8 cellular contexts compared by ENCODE assay signal in genomic region chr22:20021196-20022181, GRCh38. TPM values are rescaled to one million over a fixed set of nuclear protein-coding genes. Genes with fewer than 3 reads are reported as not detected.
DNase-seq lines count a peak whose midpoint lies in the region; ATAC-seq, FAIRE-seq and TF ChIP-seq lines count a peak whose summit lies in the region.

No MANE protein-coding gene starts in this region.

- SMC1A ChIA-PET in GM12878 (lab: Charles Lee; ENCODE audit: uncharacterized antibody, unreplicated experiment) = no interaction called here

- TSS peak; percentile 68 for BruUV-seq in GM12878 (replicated peaks; lab: Mats Ljungman, UMichigan)

- H3K27me3 ChIP-seq in GM12878 (replicated peaks in 1 of 2; ENCODE audit: control insufficient read depth in 2 of 2, insufficient read depth in 2 of 2, low read length in 1 of 2) = peaks cover 0 to 3% of the 10 kb centered on the region in 2 experiments; a peak in 2 of 4 replicates

- TF ChIP-seq RAD21 in GM12878 (IDR thresholded peaks at IDR 0.05; ENCODE audit: insufficient read depth, low read depth, low read length) = no peak

- peak overlapping the region; percentile 100 for H3K4me2 ChIP-seq in GM12878 (ENCODE audit: control insufficient read depth, insufficient read depth)

- peaks cover 23% of the 10 kb centered on the region for H3K79me2 ChIP-seq in GM12878 (ENCODE audit: control insufficient read depth, insufficient read depth, low read length)

- RAD21 ChIA-PET in GM12878 (lab: Charles Lee; ENCODE audit: unreplicated experiment) = interaction anchor here (1.2 kb wide), 1 partner anchor 58 kb away, joined by 5 read pairs; no protein-coding TSS in a partner anchor

- intact Hi-C loops in GM12878 (cut with micrococcal nuclease; ENCODE audit: unreplicated experiment) (loop anchor here (10.0 kb wide), 1 partner anchor 53 kb away; no protein-coding TSS in a partner anchor), sciatic nerve (cut with DNase I) (no loop called here)

- peak overlapping the region; percentile 81 for H3K27ac ChIP-seq in GM12878 (ENCODE audit: control insufficient read depth, insufficient read depth)

- ATAC-seq in GM12878 (peak; percentile 14), sciatic nerve (peak; percentile 58), GM19467 (IDR thresholded peaks at IDR 0.05; ENCODE audit: unreplicated experiment) (no peak)

- CTCF ChIA-PET in GM12878 (lab: Yijun Ruan, JAX) = interaction anchor here (0.7 to 1.7 kb wide), 6 partner anchors 12 to 291 kb away, joined by 3 to 5 read pairs (median 3); no protein-coding TSS in a partner anchor

- FAIRE-seq in GM12878 (lab: Jason Lieb, UNC) = no peak

- 1% methylated on average over 36 of the region's 36 CpGs for WGBS in GM12878 (ENCODE audit: insufficient coverage, insufficient replicate concordance, low lambda C conversion rate, missing lambda C conversion rate)

- H3K9ac ChIP-seq in GM12878 (ENCODE audit: control insufficient read depth, insufficient read depth, low read length) = peak overlapping the region; percentile 86

- TF ChIP-seq CTCF in GM12875 (IDR thresholded peaks at IDR 0.05; ENCODE audit: borderline replicate concordance, insufficient read depth, low read depth, low read length) (no peak), GM12878 (IDR thresholded peaks at IDR 0.05 in 2 of 3, conservative IDR thresholded peaks at IDR 0.05 in 1 of 3; ENCODE audit: control insufficient read depth in 2 of 3, extremely low read depth in 1 of 3, insufficient read depth in 1 of 3, low read depth in 3 of 3, low read length in 3 of 3) (no peak)

- H3K4me1 ChIP-seq in GM12878 (ENCODE audit: control insufficient read depth, insufficient read depth, low read length) = peaks cover 13% of the 10 kb centered on the region

- no peaks in the 10 kb centered on the region for H3K9me3 ChIP-seq in GM12878 (replicated peaks; ENCODE audit: control insufficient read depth, insufficient read depth, low read length)

- H3K36me3 ChIP-seq in GM12878 (ENCODE audit: control insufficient read depth in 2 of 2, insufficient read depth in 2 of 2, low read length in 1 of 2) = no peaks in the 10 kb centered on the region; a peak in 1 of 4 replicates

- no peak for TF ChIP-seq EP300 in GM12878 (IDR thresholded peaks at IDR 0.05; ENCODE audit: borderline replicate concordance in 1 of 2, control insufficient read depth in 1 of 2, low read depth in 2 of 2, low read length in 2 of 2)

- DNase-seq in M059J (ENCODE audit: low read depth) (peak; percentile 79), GM12878 (ENCODE audit: low read depth, low spot score) (no peak), sciatic nerve (ENCODE audit: low spot score) (peak; percentile 78), UCSD-AML1 (lab: John Stamatoyannopoulos, UW; ENCODE audit: unreplicated experiment) (no peak)
- DNase-seq in NK-92 treated with Interleukin-12 subunit alpha and Interleukin-12 subunit beta, amount 100 ng/mL, for 24 hours (lab: John Stamatoyannopoulos, UW) = no peak

- in situ Hi-C loops in GM12878 (cut with MboI) = no loop called here

- peak overlapping the region; percentile 59 for H2AFZ ChIP-seq in GM12878 (ENCODE audit: control insufficient read depth, low read depth, low read length)

- POLR2A ChIA-PET in GM12878 (lab: Charles Lee) = interaction anchor here (0.9 to 1.2 kb wide), 2 partner anchors 63 to 97 kb away, joined by 4 read pairs; no protein-coding TSS in a partner anchor

- no peak for TF ChIP-seq POLR2A in GM12878 (IDR thresholded peaks at IDR 0.05; ENCODE audit: low read depth, low read length)

- peak overlapping the region; percentile 92 for H3K4me3 ChIP-seq in GM12875 (ENCODE audit: low read depth, low read length)
- peak overlapping the region; percentile 99 for H3K4me3 ChIP-seq in GM12878
- H3K4me3 ChIP-seq in iPS-11a (ENCODE audit: low read depth, low read length) = peak overlapping the region; percentile 73

- H4K20me1 ChIP-seq in GM12878 (ENCODE audit: control insufficient read depth, insufficient read depth) = no peaks in the 10 kb centered on the region; the same call in 1 of the 2 replicates

TF ChIP-seq in GM12878, 131 proteins besides CTCF, POLR2A, EP300 and RAD21 (continues in another document):
- TF ChIP-seq SMAD1 (IDR thresholded peaks at IDR 0.05; ENCODE audit: low read depth, partially characterized antibody) (no peak), BMI1 (IDR thresholded peaks at IDR 0.05; ENCODE audit: borderline replicate concordance) (no peak), SMC3 (IDR thresholded peaks at IDR 0.05; ENCODE audit: borderline replicate concordance, low read length) (no peak), BRCA1 (IDR thresholded peaks at IDR 0.05; ENCODE audit: low read depth, low read length) (no peak), RB1 (IDR thresholded peaks at IDR 0.05; ENCODE audit: borderline replicate concordance) (0 out of 2 replicates have a peak, but pooled peaks have one; percentile 45), GATAD2B (conservative IDR thresholded peaks at IDR 0.05; ENCODE audit: low read depth) (0 out of 2 replicates have a peak, but pooled peaks have one; percentile 74), PAX8 (IDR thresholded peaks at IDR 0.05) (no peak), BACH1 (IDR thresholded peaks at IDR 0.05; ENCODE audit: borderline replicate concordance) (0 out of 2 replicates have a peak, but pooled peaks have one; percentile 9), RUNX3 (IDR thresholded peaks at IDR 0.05; ENCODE audit: low read length) (no peak)

RNA-seq across cellular contexts. Expression of gene TANGO2, which starts 0.6 kb away (rescaled TPM):
- total RNA-seq in M059J (2014; rRNA removed; shearing (Covaris generic)) = 34.0 and 36.1 TPM in 2 replicates
- total RNA-seq in GM12878 (2013; cell fraction: nucleolus; rRNA removed) = 42.1 and 46.9 TPM in 2 replicates
- 24.2 and 25.6 TPM in 2 replicates for total RNA-seq in GM12878 (2014; rRNA removed)
- 14.2 and 17.5 TPM in 2 replicates for total RNA-seq in GM12878 (2014; rRNA removed; fragmentation: Illumina TruSeq; extraction: Trizol)
- total RNA-seq in GM12878 (2021) = 19.4 and 22.2 TPM in 2 replicates
- polyA plus RNA-seq in GM12878 (2011; ENCODE audit: low read depth) = 14.8 TPM
- polyA plus RNA-seq in GM12878 (2011; rRNA removed) = 9.7 and 21.0 TPM in 2 replicates
- polyA plus RNA-seq in GM12878 (2011; cell fraction: cytosol; rRNA removed) = 27.8 and 38.8 TPM in 2 replicates
- 28.8 and 31.0 TPM in 2 replicates for polyA plus RNA-seq in GM12878 (2011; cell fraction: nucleus; rRNA removed)
- polyA plus RNA-seq in GM12878 (2012) = 14.9 and 15.9 TPM in 2 replicates
- 11.6 and 19.8 TPM in 2 replicates for polyA plus RNA-seq in GM12878 (2014; fragmentation: Illumina TruSeq; extraction: Trizol)
- 1 to 10 TPM; 4.0 to 5.0 TPM for polyA plus RNA-seq in GM12878 (2014; fragmentation: Nextera tagmentation; extraction: Ambion mirVana)
- 23.1 and 26.7 TPM in 2 replicates for polyA plus RNA-seq in GM12878 (2014; rRNA removed)
- polyA plus RNA-seq in GM12878 (2016; fragmentation: Nextera tagmentation; extraction: Ambion mirVana) = 10 to 100 TPM; 20.8 to 24.8 TPM
- 40.0 and 50.8 TPM in 2 replicates for polyA minus RNA-seq in GM12878 (2011; rRNA and poly(A)+ RNA removed)
- 9.4 and 9.5 TPM in 2 replicates for polyA minus RNA-seq in GM12878 (2011; cell fraction: cytosol; rRNA and poly(A)+ RNA removed)
- 7.4 and 13.3 TPM in 2 replicates for polyA minus RNA-seq in GM12878 (2011; cell fraction: nucleus; rRNA and poly(A)+ RNA removed)
- total RNA-seq in sciatic nerve = 28.4 TPM

RNA-seq across cellular contexts. Expression of gene ARVCF, which starts 4.9 kb away (rescaled TPM):
- 4.8 and 5.1 TPM in 2 replicates for total RNA-seq in M059J (2014; rRNA removed; shearing (Covaris generic))
- total RNA-seq in GM12878 (2013; cell fraction: nucleolus; rRNA removed) = 0.76 and 0.92 TPM in 2 replicates
- total RNA-seq in GM12878 (2014; rRNA removed) = 0.44 and 1.0 TPM in 2 replicates
- 0.13 and 0.32 TPM in 2 replicates for total RNA-seq in GM12878 (2014; rRNA removed; fragmentation: Illumina TruSeq; extraction: Trizol)
- 1.8 and 1.9 TPM in 2 replicates for total RNA-seq in GM12878 (2021)
- 0.13 TPM for polyA plus RNA-seq in GM12878 (2011; ENCODE audit: low read depth)
- polyA plus RNA-seq in GM12878 (2011; rRNA removed) = 0.17 and 0.26 TPM in 2 replicates
- polyA plus RNA-seq in GM12878 (2011; cell fraction: cytosol; rRNA removed) = 0.22 and 0.60 TPM in 2 replicates
- polyA plus RNA-seq in GM12878 (2011; cell fraction: nucleus; rRNA removed) = 5.6 and 6.7 TPM in 2 replicates
- polyA plus RNA-seq in GM12878 (2012) = 1.2 and 3.5 TPM in 2 replicates
- 0.13 and 0.21 TPM in 2 replicates for polyA plus RNA-seq in GM12878 (2014; fragmentation: Illumina TruSeq; extraction: Trizol)
- not detected for polyA plus RNA-seq in GM12878 (2014; fragmentation: Nextera tagmentation; extraction: Ambion mirVana)
- polyA plus RNA-seq in GM12878 (2014; rRNA removed) = 1.00 and 2.6 TPM in 2 replicates
- 1 to 10 TPM; 1.0 to 1.3 TPM for polyA plus RNA-seq in GM12878 (2016; fragmentation: Nextera tagmentation; extraction: Ambion mirVana)
- polyA minus RNA-seq in GM12878 (2011; rRNA and poly(A)+ RNA removed) = 0.15 and 0.52 TPM in 2 replicates
- not detected in 2 replicates for polyA minus RNA-seq in GM12878 (2011; cell fraction: cytosol; rRNA and poly(A)+ RNA removed)
- 2.0 and 2.1 TPM in 2 replicates for polyA minus RNA-seq in GM12878 (2011; cell fraction: nucleus; rRNA and poly(A)+ RNA removed)
- 59.4 TPM for total RNA-seq in sciatic nerve

RNA-seq across cellular contexts. Expression of gene DGCR8, which starts 58.6 kb away (rescaled TPM):
- total RNA-seq in M059J (2014; rRNA removed; shearing (Covaris generic)) = 13.5 and 18.2 TPM in 2 replicates
- total RNA-seq in GM12878 (2013; cell fraction: nucleolus; rRNA removed) = 62.1 and 88.0 TPM in 2 replicates
- total RNA-seq in GM12878 (2014; rRNA removed) (24.1 and 28.5 TPM in 2 replicates), GM12878 (2014; rRNA removed; fragmentation: Illumina TruSeq; extraction: Trizol) (15.4 and 17.3 TPM in 2 replicates), GM12878 (2021) (33.0 and 35.1 TPM in 2 replicates), sciatic nerve (37.6 TPM)
- 10.6 TPM for polyA plus RNA-seq in GM12878 (2011; ENCODE audit: low read depth)
- polyA plus RNA-seq in GM12878 (2011; rRNA removed) (15.0 and 17.1 TPM in 2 replicates), GM12878 (2014; fragmentation: Illumina TruSeq; extraction: Trizol) (14.1 and 17.9 TPM in 2 replicates), GM12878 (2014; fragmentation: Nextera tagmentation; extraction: Ambion mirVana) (1 to 10 TPM; 1.2 to 2.5 TPM), GM12878 (2014; rRNA removed) (27.8 and 29.7 TPM in 2 replicates), GM12878 (2016; fragmentation: Nextera tagmentation; extraction: Ambion mirVana) (10 to 100 TPM; 12.9 to 16.9 TPM)
- polyA plus RNA-seq in GM12878 (2011; cell fraction: cytosol; rRNA removed) = 18.7 and 20.5 TPM in 2 replicates
- 96.6 and 126 TPM in 2 replicates for polyA plus RNA-seq in GM12878 (2011; cell fraction: nucleus; rRNA removed)
- 13.6 and 18.8 TPM in 2 replicates for polyA plus RNA-seq in GM12878 (2012)
- 18.9 and 21.9 TPM in 2 replicates for polyA minus RNA-seq in GM12878 (2011; rRNA and poly(A)+ RNA removed)
- polyA minus RNA-seq in GM12878 (2011; cell fraction: cytosol; rRNA and poly(A)+ RNA removed) = 7.9 and 8.5 TPM in 2 replicates
- polyA minus RNA-seq in GM12878 (2011; cell fraction: nucleus; rRNA and poly(A)+ RNA removed) = 18.7 and 34.8 TPM in 2 replicates

Comparison
In these comparisons a context has a peak if more than half of its experiments do, and no peak if none do; other contexts are left out.
1. DNase-seq: peak in M059J (single experiment) and sciatic nerve (single experiment); none in GM12878 (single experiment), NK-92 treated with Interleukin-12 subunit alpha and Interleukin-12 subunit beta, amount 100 ng/mL, for 24 hours (single experiment) and UCSD-AML1 (single experiment).
2. Peak in every context shown above with its lines, with median percentiles within 50 percentile points of each other: H3K4me3 ChIP-seq.